ENCODE assay signal across 25 cellular contexts in genomic region chr2:27094353-27094984, GRCh38. TPM values are rescaled to one million over a fixed set of nuclear protein-coding genes. Genes with fewer than 3 reads are reported as not detected.
"Had no signal": no experiment of that assay in that cellular context is flagged by ENCODE, and none has a peak within 500 bp of the region (broad histone marks: within the 10 kb centered on the region; RNA-seq: fewer than 3 reads in every experiment).

No MANE protein-coding gene starts in this region.

- H3K27me3 ChIP-seq: colonic mucosa, foreskin keratinocyte, pancreas, spleen, stomach, transverse colon had no signal

- ATAC-seq: foreskin keratinocyte; naive thymus-derived CD4-positive, alpha-beta T cell; pancreas; sciatic nerve had no signal

- H3K9me3 Mint-ChIP-seq: endodermal cell; naive thymus-derived CD4-positive, alpha-beta T cell had no signal

- H3K36me3 Mint-ChIP-seq: naive thymus-derived CD4-positive, alpha-beta T cell had no signal

- H3K27ac ChIP-seq: colonic mucosa, foreskin keratinocyte, pancreas, prostate gland, spleen, stomach, thoracic aorta, transverse colon had no signal

- FAIRE-seq: endothelial cell of umbilical vein, pancreas had no signal

- DNase-seq: colonic mucosa; dermis blood vessel endothelial cell; endodermal cell; erythroblast; foreskin keratinocyte; kidney glomerular epithelial cell; mammary epithelial cell; naive thymus-derived CD4-positive, alpha-beta T cell; nucleus accumbens; spleen; stimulated activated CD4-positive, alpha-beta T cell treated with anti-CD3 and anti-CD28 coated beads, Interleukin-2, amount 100 ng/mL, for 24 hours; stimulated activated CD4-positive, alpha-beta T cell treated with anti-CD3 and anti-CD28 coated beads, Interleukin-4, amount 100 ng/mL, for 4 hours; stimulated activated naive CD4-positive, alpha-beta T cell; stomach; substantia nigra; transverse colon had no signal

- H3K9me3 ChIP-seq: colonic mucosa, pancreas, prostate gland, spleen, stomach, thoracic aorta, transverse colon had no signal

- H3K4me1 ChIP-seq: foreskin keratinocyte had no signal

- H3K36me3 ChIP-seq: colonic mucosa, pancreas, prostate gland, thoracic aorta, transverse colon had no signal

- H3K4me3 ChIP-seq: colonic mucosa, pancreas, prostate gland, spleen, stomach, thoracic aorta, transverse colon had no signal

- H3K27ac Mint-ChIP-seq: endodermal cell had no signal

- H3K4me3 Mint-ChIP-seq: endodermal cell; naive thymus-derived CD4-positive, alpha-beta T cell had no signal

- H3K27me3 Mint-ChIP-seq: naive thymus-derived CD4-positive, alpha-beta T cell had no signal

RNA-seq across cellular contexts. Expression of gene ABHD1, which starts 29.1 kb away (rescaled TPM):
- total RNA-seq: colonic mucosa, dermis blood vessel endothelial cell, endothelial cell of umbilical vein, foreskin keratinocyte, mesenteric fat pad, skeletal muscle tissue, stomach, urinary bladder had no signal
- polyA plus RNA-seq: foreskin keratinocyte, neural cell had no signal
